Comparison of ENCODE assay signal across 17 cellular contexts in genomic region chr1:52569333-52570265, GRCh38. TPM values are rescaled to one million over a fixed set of nuclear protein-coding genes. Genes with fewer than 3 reads are reported as not detected.
DNase-seq lines count a peak whose midpoint lies in the region; ATAC-seq and TF ChIP-seq lines count a peak whose summit lies in the region.
"Had no signal": no experiment of that assay in that cellular context is flagged by ENCODE, and none has a peak within 500 bp of the region (broad histone marks: within the 10 kb centered on the region; RNA-seq: fewer than 3 reads in every experiment).

No MANE protein-coding gene starts in this region.

- TF ChIP-seq POLR2A in ovary (IDR thresholded peaks at IDR 0.05), result no peak

- no peak for TF ChIP-seq EP300 in ovary (IDR thresholded peaks at IDR 0.05)

- no peak overlapping the region for H3K4me2 ChIP-seq in mammary epithelial cell (ENCODE audit: insufficient read depth, low read depth, low read length)
- H3K4me2 ChIP-seq in GM23338, result no peak overlapping the region
- H3K4me2 ChIP-seq: KMS-11 had no signal

- BruUV-seq in mammary epithelial cell (replicated peaks; lab: Mats Ljungman, UMichigan), result no TSS peak

- DNase-seq in GF-D8 (lab: John Stamatoyannopoulos, UW) (peak; percentile 57), NOMO-1 treated with DMSO at 0.1 percent for 48 hours (lab: John Stamatoyannopoulos, UW; ENCODE audit: unreplicated experiment) (peak; percentile 85), mammary epithelial cell (no peak), GM23338 (ENCODE audit: low spot score) (no peak), ovary (no peak)
- DNase-seq in activated naive CD8-positive, alpha-beta T cell treated with anti-CD3 and anti-CD28 coated beads for 36 hours, result no peak
- no peak for DNase-seq in naive thymus-derived CD4-positive, alpha-beta T cell
- DNase-seq: CD8-positive, alpha-beta memory T cell; NCI-H2029; NCI-H82; stimulated activated CD4-positive, alpha-beta T cell treated with anti-CD3 and anti-CD28 coated beads, Interleukin-4, amount 100 ng/mL, for 1 hour; uterus had no signal

- CTCF ChIA-PET in naive thymus-derived CD4-positive, alpha-beta T cell (lab: Charles Lee), result interaction anchor here (1.0 to 1.1 kb wide), 2 partner anchors 21 to 32 kb away, joined by 3 to 4 read pairs; no protein-coding TSS in a partner anchor
- CTCF ChIA-PET in mammary epithelial cell (lab: Charles Lee; ENCODE audit: low non-redundant PET), result no interaction called here

- H3K9me2 ChIP-seq in GM23338 (ENCODE audit: insufficient read depth), result no peaks in the 10 kb centered on the region

- H3K36me3 ChIP-seq in naive thymus-derived CD4-positive, alpha-beta T cell (ENCODE audit: control insufficient read depth in 2 of 3, insufficient read depth in 3 of 3, low read length in 3 of 3), result no peaks in the 10 kb centered on the region
- no peaks in the 10 kb centered on the region for H3K36me3 ChIP-seq in mammary epithelial cell (ENCODE audit: insufficient read depth, low read length)
- no peaks in the 10 kb centered on the region for H3K36me3 ChIP-seq in GM23338 (ENCODE audit: insufficient read depth)
- no peaks in the 10 kb centered on the region for H3K36me3 ChIP-seq in ovary
- H3K36me3 ChIP-seq: SJCRH30, uterus had no signal

- intact Hi-C loops in naive thymus-derived CD4-positive, alpha-beta T cell (cut with micrococcal nuclease), result no loop called here
- intact Hi-C loops in mammary epithelial cell (cut with micrococcal nuclease) (no loop called here), ovary (cut with DNase I) (loop anchor here in 2 of 4 donors (5.0 to 10.0 kb wide), 2 partner anchors 675 to 1288 kb away; no protein-coding TSS in a partner anchor)

- H4K20me1 ChIP-seq in mammary epithelial cell (ENCODE audit: insufficient read depth, low read length), result no peaks in the 10 kb centered on the region
- no peaks in the 10 kb centered on the region for H4K20me1 ChIP-seq in GM23338 (replicated peaks; ENCODE audit: insufficient read depth)

- H2AFZ ChIP-seq in mammary epithelial cell (ENCODE audit: low read depth, low read length), result no peak overlapping the region
- H2AFZ ChIP-seq in GM23338, result no peak overlapping the region

- no peaks in the 10 kb centered on the region for H3K27me3 Mint-ChIP-seq in activated naive CD8-positive, alpha-beta T cell treated with anti-CD3 and anti-CD28 coated beads for 36 hours
- H3K27me3 Mint-ChIP-seq in naive thymus-derived CD4-positive, alpha-beta T cell, result peaks cover 0 to 9% (median 0%) of the 10 kb centered on the region in 5 donors
- no peaks in the 10 kb centered on the region for H3K27me3 Mint-ChIP-seq in GM23338 (ENCODE audit: insufficient read depth, low read depth, poor library complexity)
- H3K27me3 Mint-ChIP-seq: CD8-positive, alpha-beta memory T cell had no signal

- no peak overlapping the region for H3K4me3 ChIP-seq in naive thymus-derived CD4-positive, alpha-beta T cell (ENCODE audit: low read length)
- H3K4me3 ChIP-seq in mammary epithelial cell (replicated peaks in 1 of 3; ENCODE audit: insufficient read depth in 1 of 3, low read depth in 2 of 3, low read length in 3 of 3), result no peak overlapping the region
- H3K4me3 ChIP-seq in GM23338, result no peak overlapping the region
- no peak overlapping the region for H3K4me3 ChIP-seq in ovary
- H3K4me3 ChIP-seq: SJCRH30, uterus had no signal

- no peak overlapping the region for H3K9ac ChIP-seq in mammary epithelial cell (ENCODE audit: insufficient read depth, low read length)
- H3K9ac ChIP-seq: KMS-11 had no signal

- H3F3A ChIP-seq in GM23338 (replicated peaks; ENCODE audit: low read depth), result no peaks in the 10 kb centered on the region

- POLR2A ChIA-PET in naive thymus-derived CD4-positive, alpha-beta T cell (lab: Charles Lee), result interaction anchor here (0.6 to 4.4 kb wide), 2 partner anchors 15 to 118 kb away, joined by 6 to 19 read pairs; partner anchors contain the start of gene TUT4

- no peak overlapping the region for H3K27ac ChIP-seq in naive thymus-derived CD4-positive, alpha-beta T cell (ENCODE audit: low read depth, low read length)
- H3K27ac ChIP-seq in mammary epithelial cell (ENCODE audit: insufficient read depth, low read depth, low read length) (no peak overlapping the region), GM23338 (ENCODE audit: low read depth) (no peak overlapping the region), ovary (no peak overlapping the region)
- H3K27ac ChIP-seq: KMS-11, SJCRH30, uterus had no signal

- no peak for TF ChIP-seq CTCF in mammary epithelial cell (conservative IDR thresholded peaks at IDR 0.05 in 1 of 2, IDR thresholded peaks at IDR 0.05 in 1 of 2; ENCODE audit: extremely low read depth in 1 of 2, insufficient read depth in 1 of 2, low read depth in 1 of 2, low read length in 2 of 2)
- no peak for TF ChIP-seq CTCF in GM23338 (conservative IDR thresholded peaks at IDR 0.05; ENCODE audit: low read depth in 2 of 2)
- TF ChIP-seq CTCF in ovary (IDR thresholded peaks at IDR 0.05), result no peak

- dilution Hi-C loops in mammary epithelial cell (cut with HindIII; ENCODE audit: low sequenced_read_pairs), result loop anchor here (5.0 kb wide), 1 partner anchor 38 kb away; no protein-coding TSS in a partner anchor

- H3K27ac Mint-ChIP-seq in activated naive CD8-positive, alpha-beta T cell treated with anti-CD3 and anti-CD28 coated beads for 36 hours, result peak overlapping the region; percentile 30
- peak overlapping the region in 8 of 9 donors; percentile 26 to 75 (median 59) for H3K27ac Mint-ChIP-seq in naive thymus-derived CD4-positive, alpha-beta T cell
- no peak overlapping the region for H3K27ac Mint-ChIP-seq in GM23338

- H3K79me2 ChIP-seq in mammary epithelial cell (ENCODE audit: insufficient read depth, low read length) (no peaks in the 10 kb centered on the region), GM23338 (replicated peaks; ENCODE audit: insufficient read depth) (no peaks in the 10 kb centered on the region)

- WGBS in mammary epithelial cell (ENCODE audit: low coverage, missing lambda C conversion rate), result 84% methylated on average over 9 of the region's 9 CpGs
- WGBS in ovary, 3 donors, result 50 to 59% (median 54%) methylated on average over 9 of the region's 9 CpGs

- no peak overlapping the region for H3K4me3 Mint-ChIP-seq in activated naive CD8-positive, alpha-beta T cell treated with anti-CD3 and anti-CD28 coated beads for 36 hours
- H3K4me3 Mint-ChIP-seq in naive thymus-derived CD4-positive, alpha-beta T cell, result peak overlapping the region in 9 of 10 donors; percentile 2 to 65 (median 35)
- H3K4me3 Mint-ChIP-seq in GM23338, result no peak overlapping the region
- H3K4me3 Mint-ChIP-seq: CD8-positive, alpha-beta memory T cell had no signal

- peaks cover 16% of the 10 kb centered on the region for H3K4me1 Mint-ChIP-seq in activated naive CD8-positive, alpha-beta T cell treated with anti-CD3 and anti-CD28 coated beads for 36 hours
- H3K4me1 Mint-ChIP-seq in naive thymus-derived CD4-positive, alpha-beta T cell, result peaks cover 11 to 34% (median 19%) of the 10 kb centered on the region in 7 donors
- H3K4me1 Mint-ChIP-seq in GM23338, result peaks cover 14% of the 10 kb centered on the region

- ATAC-seq in naive thymus-derived CD4-positive, alpha-beta T cell, result peak; percentile 29
- ATAC-seq in GM23338, result no peak
- ATAC-seq in GM19351 (IDR thresholded peaks at IDR 0.05; ENCODE audit: unreplicated experiment), result no peak
- ATAC-seq: activated CD4-positive, CD25-positive, alpha-beta regulatory T cell treated with anti-CD3 and anti-CD28 coated beads, Interleukin-2, amount 50 U/mL, for 24 hours; sciatic nerve had no signal

- H3K27me3 ChIP-seq in naive thymus-derived CD4-positive, alpha-beta T cell (ENCODE audit: control insufficient read depth in 2 of 2, insufficient read depth in 2 of 2, low read length in 2 of 2), result no peaks in the 10 kb centered on the region
- H3K27me3 ChIP-seq in mammary epithelial cell (ENCODE audit: insufficient read depth, low read length) (no peaks in the 10 kb centered on the region), GM23338 (ENCODE audit: insufficient read depth) (no peaks in the 10 kb centered on the region), ovary (no peaks in the 10 kb centered on the region)
- H3K27me3 ChIP-seq: uterus had no signal

- no peaks in the 10 kb centered on the region for H3K9me3 Mint-ChIP-seq in activated naive CD8-positive, alpha-beta T cell treated with anti-CD3 and anti-CD28 coated beads for 36 hours
- H3K9me3 Mint-ChIP-seq in naive thymus-derived CD4-positive, alpha-beta T cell, result no peaks in the 10 kb centered on the region
- no peaks in the 10 kb centered on the region for H3K9me3 Mint-ChIP-seq in GM23338
- H3K9me3 Mint-ChIP-seq: CD8-positive, alpha-beta memory T cell had no signal

- peaks cover 0 to 5% of the 10 kb centered on the region in 2 donors for H3K4me1 ChIP-seq in naive thymus-derived CD4-positive, alpha-beta T cell (ENCODE audit: control insufficient read depth in 2 of 2, insufficient read depth in 2 of 2, low read length in 2 of 2)
- H3K4me1 ChIP-seq in mammary epithelial cell (ENCODE audit: insufficient read depth, low read length) (peaks cover 8% of the 10 kb centered on the region), GM23338 (ENCODE audit: insufficient read depth) (no peaks in the 10 kb centered on the region), ovary (ENCODE audit: insufficient read depth) (no peaks in the 10 kb centered on the region)
- H3K4me1 ChIP-seq: SJCRH30, uterus had no signal

- in situ Hi-C loops in mammary epithelial cell (cut with MboI; ENCODE audit: low sequenced_read_pairs in 2 of 2), result no loop called here

- H3K36me3 Mint-ChIP-seq in activated naive CD8-positive, alpha-beta T cell treated with anti-CD3 and anti-CD28 coated beads for 36 hours, result peaks cover 1% of the 10 kb centered on the region
- no peaks in the 10 kb centered on the region for H3K36me3 Mint-ChIP-seq in naive thymus-derived CD4-positive, alpha-beta T cell
- H3K36me3 Mint-ChIP-seq in GM23338 (ENCODE audit: low read depth), result no peaks in the 10 kb centered on the region
- H3K36me3 Mint-ChIP-seq: CD8-positive, alpha-beta memory T cell had no signal

- no peaks in the 10 kb centered on the region for H3K9me3 ChIP-seq in naive thymus-derived CD4-positive, alpha-beta T cell (ENCODE audit: control insufficient read depth in 2 of 3, low read length in 3 of 3)
- H3K9me3 ChIP-seq in mammary epithelial cell (replicated peaks; ENCODE audit: insufficient read depth, low read length), result no peaks in the 10 kb centered on the region
- no peaks in the 10 kb centered on the region for H3K9me3 ChIP-seq in ovary
- H3K9me3 ChIP-seq: SJCRH30, uterus had no signal

RNA-seq across cellular contexts. Expression of gene TUT4, which starts 16.7 kb away (rescaled TPM):
- total RNA-seq in activated naive CD8-positive, alpha-beta T cell treated with anti-CD3 and anti-CD28 coated beads for 36 hours, result 10 to 100 TPM; 56.7 to 58.2 TPM
- total RNA-seq in naive thymus-derived CD4-positive, alpha-beta T cell, result 100 to 1,000 TPM in 4 of 5 experiments, 10 to 100 TPM in 1; 80.4 to 169 (median 139) TPM
- 10 to 100 TPM; 32.8 to 50.4 TPM for polyA plus RNA-seq in naive thymus-derived CD4-positive, alpha-beta T cell
- total RNA-seq in mammary epithelial cell (10 to 100 TPM; 30.5 to 47.9 TPM), ovary (10 to 100 TPM; 60.7 to 90.5 (median 79.6) TPM)
- polyA plus RNA-seq in mammary epithelial cell (28.3 TPM), GM23338 (2016; fragmentation: Nextera tagmentation; extraction: Ambion mirVana) (94.7 and 116 TPM in 2 replicates), ovary (10 to 100 TPM; 35.6 to 41.1 TPM)
- 90.3 TPM for polyA minus RNA-seq in mammary epithelial cell
- 46.0 and 69.9 TPM in 2 replicates for total RNA-seq in GM23338 (2014; rRNA removed; shearing (Covaris generic))

RNA-seq across cellular contexts. Expression of gene GPX7, which starts 32.6 kb away (rescaled TPM):
- 10 to 100 TPM; 29.4 to 31.1 TPM for total RNA-seq in activated naive CD8-positive, alpha-beta T cell treated with anti-CD3 and anti-CD28 coated beads for 36 hours
- total RNA-seq in naive thymus-derived CD4-positive, alpha-beta T cell, result 10 to 100 TPM; 14.8 to 32.8 (median 29.2) TPM
- 10 to 100 TPM; 46.0 to 51.6 TPM for polyA plus RNA-seq in naive thymus-derived CD4-positive, alpha-beta T cell
- total RNA-seq in mammary epithelial cell, result 10 to 100 TPM in 1 of 2 donors, 1 to 10 TPM in 1; 1.5 to 23.5 TPM
- 1.9 TPM for polyA plus RNA-seq in mammary epithelial cell
- 0.78 TPM for polyA minus RNA-seq in mammary epithelial cell
- 19.8 and 20.9 TPM in 2 replicates for total RNA-seq in GM23338 (2014; rRNA removed; shearing (Covaris generic))
- polyA plus RNA-seq in GM23338 (2016; fragmentation: Nextera tagmentation; extraction: Ambion mirVana), result 10.4 and 12.8 TPM in 2 replicates
- total RNA-seq in ovary, result 10 to 100 TPM; 10.3 to 22.1 (median 13.1) TPM
- polyA plus RNA-seq in ovary, result 10 to 100 TPM; 23.1 to 23.7 TPM

Comparison
In these comparisons a context has a peak if more than half of its experiments do, and no peak if none do; other contexts are left out.
1. DNase-seq: peak in GF-D8 (single experiment) and NOMO-1 treated with DMSO at 0.1 percent for 48 hours (single experiment); none in activated naive CD8-positive, alpha-beta T cell treated with anti-CD3 and anti-CD28 coated beads for 36 hours (single experiment), naive thymus-derived CD4-positive, alpha-beta T cell (0 of 9), mammary epithelial cell (single experiment), GM23338 (single experiment) and ovary (0 of 5).
2. H3K4me3 Mint-ChIP-seq: peak in naive thymus-derived CD4-positive, alpha-beta T cell (9 of 10); none in activated naive CD8-positive, alpha-beta T cell treated with anti-CD3 and anti-CD28 coated beads for 36 hours (single experiment) and GM23338 (single experiment).